ENCODE assay signal across 20 cellular contexts in the genomic region with DNA sequence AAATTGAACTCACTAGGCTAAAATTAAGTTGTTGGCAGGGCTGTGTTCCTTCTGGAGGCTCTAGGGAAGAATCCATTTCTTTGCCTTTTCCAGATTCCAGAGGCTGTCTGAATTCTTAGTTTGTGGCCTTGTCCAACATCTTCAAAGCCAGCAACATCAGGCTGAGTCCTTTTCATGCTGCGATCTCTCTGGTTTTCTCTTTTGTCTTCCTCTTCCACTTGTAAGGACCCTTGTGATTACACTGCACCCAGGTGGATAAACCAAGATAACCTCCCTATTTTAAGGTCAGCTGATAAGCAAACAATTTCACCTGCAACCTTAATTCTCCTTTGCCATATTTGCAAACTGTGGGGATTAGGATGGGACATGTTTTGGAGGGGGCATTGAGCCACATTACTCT. TPM values are rescaled to one million over a fixed set of nuclear protein-coding genes. Genes with fewer than 3 reads are reported as not detected.
DNase-seq lines count a peak whose midpoint lies in the region; ATAC-seq, FAIRE-seq and TF ChIP-seq lines count a peak whose summit lies in the region.
"Had no signal": no experiment of that assay in that cellular context is flagged by ENCODE, and none has a peak within 500 bp of the region (broad histone marks: within the 10 kb centered on the region; RNA-seq: fewer than 3 reads in every experiment).

No MANE protein-coding gene starts in this region.

- TF ChIP-seq EP300 in K562 (IDR thresholded peaks at IDR 0.05; ENCODE audit: low read length) = no peak

- peaks cover 17% of the 10 kb centered on the region for H3K4me1 ChIP-seq in Caco-2
- no peaks in the 10 kb centered on the region; a peak in 2 of 5 replicates for H3K4me1 ChIP-seq in K562 (replicated peaks in 1 of 2; ENCODE audit: control insufficient read depth in 2 of 2, insufficient read depth in 2 of 2, low read length in 2 of 2)
- H3K4me1 ChIP-seq: HAP-1 had no signal

- H3K9me3 ChIP-seq in Caco-2 = no peaks in the 10 kb centered on the region
- no peaks in the 10 kb centered on the region for H3K9me3 ChIP-seq in K562 (replicated peaks; ENCODE audit: control insufficient read depth, insufficient read depth, low read depth, low read length)
- H3K9me3 ChIP-seq: HAP-1 had no signal

- H3K9me1 ChIP-seq in K562 (ENCODE audit: control insufficient read depth, insufficient read depth, low read length) = no peaks in the 10 kb centered on the region

- CTCF ChIA-PET in Caco-2 (lab: Charles Lee) = interaction anchor here (0.7 to 1.4 kb wide), 2 partner anchors 33 to 100 kb away, joined by 3 to 5 read pairs; no protein-coding TSS in a partner anchor
- CTCF ChIA-PET in K562 (lab: Yijun Ruan, JAX; ENCODE audit: low intra/inter-chr PET ratio) = no interaction called here

- intact Hi-C loops in Caco-2 (cut with micrococcal nuclease; ENCODE audit: unreplicated experiment) (loop anchor here (1.0 kb wide), 3 partner anchors 11 to 35 kb away; a partner anchor contains a TSS), K562 (cut with micrococcal nuclease) (no loop called here)

- no peak overlapping the region for H3K4me3 Mint-ChIP-seq in Caco-2 (ENCODE audit: unreplicated experiment)
- H3K4me3 Mint-ChIP-seq: CD4-positive, alpha-beta memory T cell; HFFc6 had no signal

- no peak overlapping the region for H3K9ac ChIP-seq in K562 (ENCODE audit: insufficient read depth in 1 of 2, low read depth in 2 of 2, low read length in 2 of 2)

- H3K4me1 Mint-ChIP-seq in Caco-2 (ENCODE audit: low read depth, unreplicated experiment) = peaks cover 17% of the 10 kb centered on the region

- DNase-seq in NCI-H2029 (lab: John Stamatoyannopoulos, UW) = peak; percentile 9
- DNase-seq in NCI-H2029 treated with DMSO at 0.1 percent for 48 hours (lab: John Stamatoyannopoulos, UW) = no peak
- DNase-seq in Caco-2 = peak; percentile 56 to 62
- DNase-seq in NCI-H748 (lab: John Stamatoyannopoulos, UW; ENCODE audit: unreplicated experiment) = peak; percentile 33
- DNase-seq in K562 (ENCODE audit: extremely low read depth in 1 of 4, low spot score in 3 of 4) = no peak
- DNase-seq in amniotic stem cell (lab: John Stamatoyannopoulos, UW) = no peak
- DNase-seq: C1 segment of cervical spinal cord; CD4-positive, alpha-beta memory T cell; COR-L47; DMS153; DMS79 treated with DMSO at 0.1 percent for 48 hours; GF-D8; GOT3; HFFc6 had no signal

- TF ChIP-seq RAD21 in K562 (CRISPR knock-in tag; conservative IDR thresholded peaks at IDR 0.05 in 1 of 2, IDR thresholded peaks at IDR 0.05 in 1 of 2) = no peak

- H3K9me3 Mint-ChIP-seq in Caco-2 (ENCODE audit: unreplicated experiment) = no peaks in the 10 kb centered on the region
- H3K9me3 Mint-ChIP-seq: HFFc6 had no signal

- POLR2A ChIA-PET in Caco-2 (lab: Charles Lee) (interaction anchor here (0.7 kb wide), 1 partner anchor 24 kb away, joined by 4 read pairs; a partner anchor contains a TSS), K562 (lab: Yijun Ruan, JAX) (interaction anchor here (1.4 kb wide), 1 partner anchor 13 kb away, joined by 5 read pairs; no protein-coding TSS in a partner anchor)

- H3K4me3 ChIP-seq in Caco-2 (ENCODE audit: low read depth, low read length) (no peak overlapping the region), K562 (no peak overlapping the region)
- H3K4me3 ChIP-seq: HAP-1 had no signal

- H2AFZ ChIP-seq in K562 (ENCODE audit: low read depth, low read length) = no peak overlapping the region

- no peaks in the 10 kb centered on the region for H3K36me3 Mint-ChIP-seq in Caco-2 (ENCODE audit: insufficient read depth, unreplicated experiment)

- H3K27me3 Mint-ChIP-seq in Caco-2 (ENCODE audit: insufficient read depth, unreplicated experiment) = no peaks in the 10 kb centered on the region
- H3K27me3 Mint-ChIP-seq: CD4-positive, alpha-beta memory T cell had no signal

- H3K27me3 ChIP-seq in Caco-2 (replicated peaks; ENCODE audit: control insufficient read depth, insufficient read depth, low read length) (no peaks in the 10 kb centered on the region), K562 (ENCODE audit: control insufficient read depth in 2 of 2, insufficient read depth in 2 of 2, low read length in 2 of 2) (no peaks in the 10 kb centered on the region)

- H3K27ac ChIP-seq in K562 (ENCODE audit: extremely low read depth, low read depth, low read length) = no peak overlapping the region

- in situ Hi-C loops in K562 (cut with MboI) = no loop called here

- H4K20me1 ChIP-seq in K562 (replicated peaks; ENCODE audit: control insufficient read depth, insufficient read depth, low read length) = no peaks in the 10 kb centered on the region

- TF ChIP-seq POLR2A in K562 (conservative IDR thresholded peaks at IDR 0.05) = no peak

- H3K36me3 ChIP-seq in Caco-2 (ENCODE audit: control insufficient read depth, insufficient read depth, low read length) (no peaks in the 10 kb centered on the region), K562 (ENCODE audit: control insufficient read depth, insufficient read depth, low read length) (no peaks in the 10 kb centered on the region; the same call in 2 of the 3 replicates)
- H3K36me3 ChIP-seq: HAP-1 had no signal

- ATAC-seq in K562 = no peak
- ATAC-seq in GM19023 (IDR thresholded peaks at IDR 0.05; ENCODE audit: unreplicated experiment) = no peak
- no peak for ATAC-seq in HG03457 (IDR thresholded peaks at IDR 0.05; ENCODE audit: unreplicated experiment)

- 13% methylated on average over 1 of the region's 1 CpG for WGBS in K562 (ENCODE audit: insufficient coverage, low coverage, missing lambda C conversion rate)

- TF ChIP-seq CTCF in Caco-2 (IDR thresholded peaks at IDR 0.05; ENCODE audit: insufficient read depth in 1 of 2, low read depth in 1 of 2, low read length in 1 of 2, severe bottlenecking in 1 of 2, unreplicated experiment in 1 of 2) = no peak
- TF ChIP-seq CTCF in K562 (IDR thresholded peaks at IDR 0.05 in 2 of 3, conservative IDR thresholded peaks at IDR 0.05 in 1 of 3; ENCODE audit: insufficient read depth in 2 of 3, low read depth in 1 of 3, low read length in 3 of 3) = no peak

- no peaks in the 10 kb centered on the region for H3K79me2 ChIP-seq in K562 (ENCODE audit: control insufficient read depth, insufficient read depth, low read length)

- no peak for FAIRE-seq in K562 (lab: Jason Lieb, UNC)
- FAIRE-seq: GM12891, GM18507, H54 had no signal

- no TSS peak for BruUV-seq in Caco-2 (replicated peaks; lab: Mats Ljungman, UMichigan)
- no TSS peak for BruUV-seq in K562 (replicated peaks; lab: Mats Ljungman, UMichigan)

- H3K27ac Mint-ChIP-seq in Caco-2 (ENCODE audit: unreplicated experiment) = peak overlapping the region; percentile 7
- H3K27ac Mint-ChIP-seq: CD4-positive, alpha-beta memory T cell; HFFc6 had no signal

- H3K4me2 ChIP-seq in K562 (ENCODE audit: insufficient read depth, low read length) = no peak overlapping the region

RNA-seq across cellular contexts. Expression of a gene that starts 11.5 kb away (rescaled TPM):
- total RNA-seq in Caco-2 (2022) = 11.8 and 12.1 TPM in 2 replicates
- 5.7 and 21.4 TPM in 2 replicates for total RNA-seq in K562 (2011; cell fraction: chromatin; rRNA removed; ENCODE audit: low replicate concordance)
- 4.5 and 7.4 TPM in 2 replicates for total RNA-seq in K562 (2011; cell fraction: nucleolus; rRNA removed)
- total RNA-seq in K562 (2011; cell fraction: nucleoplasm; rRNA removed) = 11.3 and 17.3 TPM in 2 replicates
- total RNA-seq in K562 (2014; rRNA removed) = 5.7 TPM in 2 replicates
- total RNA-seq in K562 (2014; rRNA removed; fragmentation: Illumina TruSeq; extraction: Trizol) = 8.6 and 9.4 TPM in 2 replicates
- total RNA-seq in K562 (2015; rRNA removed; fragmentation: Illumina TruSeq; extraction: Trizol) = 8.1 and 8.5 TPM in 2 replicates
- 6.0 and 6.1 TPM in 2 replicates for total RNA-seq in K562 (2021)
- polyA plus RNA-seq in K562 (2011; rRNA removed) = 8.9 and 10.3 TPM in 2 replicates
- polyA plus RNA-seq in K562 (2011; cell fraction: cytosol; rRNA removed) = 2.4 and 5.3 TPM in 2 replicates
- polyA plus RNA-seq in K562 (2011; cell fraction: nucleus; rRNA removed) = 3.2 and 4.1 TPM in 2 replicates
- polyA plus RNA-seq in K562 (2012) = 5.2 and 5.7 TPM in 2 replicates
- 7.1 and 8.2 TPM in 2 replicates for polyA plus RNA-seq in K562 (2014; fragmentation: Illumina TruSeq; extraction: Trizol)
- 1 to 10 TPM; 3.4 to 3.9 TPM for polyA plus RNA-seq in K562 (2014; fragmentation: Nextera tagmentation; extraction: Ambion mirVana)
- 4.9 and 5.0 TPM in 2 replicates for polyA plus RNA-seq in K562 (2014; rRNA removed)
- polyA minus RNA-seq in K562 (2011; rRNA and poly(A)+ RNA removed) = 16.2 and 17.5 TPM in 2 replicates
- 5.3 and 7.8 TPM in 2 replicates for polyA minus RNA-seq in K562 (2011; cell fraction: cytosol; rRNA and poly(A)+ RNA removed)
- polyA minus RNA-seq in K562 (2011; cell fraction: nucleus; rRNA and poly(A)+ RNA removed) = 3.1 and 5.4 TPM in 2 replicates

RNA-seq across cellular contexts. Expression of a gene that starts 23.8 kb away (rescaled TPM):
- 45.9 and 47.7 TPM in 2 replicates for total RNA-seq in Caco-2 (2022)
- total RNA-seq in K562 (2011; cell fraction: chromatin; rRNA removed; ENCODE audit: low replicate concordance) = 24.6 and 59.2 TPM in 2 replicates
- 15.5 and 17.4 TPM in 2 replicates for total RNA-seq in K562 (2011; cell fraction: nucleolus; rRNA removed)
- total RNA-seq in K562 (2011; cell fraction: nucleoplasm; rRNA removed) = 27.4 and 33.8 TPM in 2 replicates
- total RNA-seq in K562 (2014; rRNA removed) = 7.3 and 8.1 TPM in 2 replicates
- total RNA-seq in K562 (2014; rRNA removed; fragmentation: Illumina TruSeq; extraction: Trizol) = 16.6 and 18.7 TPM in 2 replicates
- total RNA-seq in K562 (2015; rRNA removed; fragmentation: Illumina TruSeq; extraction: Trizol) = 11.8 and 12.3 TPM in 2 replicates
- total RNA-seq in K562 (2021) = 19.2 and 19.6 TPM in 2 replicates
- 9.9 and 17.2 TPM in 2 replicates for polyA plus RNA-seq in K562 (2011; rRNA removed)
- 2.0 and 6.6 TPM in 2 replicates for polyA plus RNA-seq in K562 (2011; cell fraction: cytosol; rRNA removed)
- polyA plus RNA-seq in K562 (2011; cell fraction: nucleus; rRNA removed) = 7.9 and 8.6 TPM in 2 replicates
- 6.5 and 12.9 TPM in 2 replicates for polyA plus RNA-seq in K562 (2012)
- 9.3 and 11.2 TPM in 2 replicates for polyA plus RNA-seq in K562 (2014; fragmentation: Illumina TruSeq; extraction: Trizol)
- 10 to 100 TPM; 16.3 to 19.1 TPM for polyA plus RNA-seq in K562 (2014; fragmentation: Nextera tagmentation; extraction: Ambion mirVana)
- 7.4 and 8.2 TPM in 2 replicates for polyA plus RNA-seq in K562 (2014; rRNA removed)
- polyA minus RNA-seq in K562 (2011; rRNA and poly(A)+ RNA removed) = 22.2 and 25.3 TPM in 2 replicates
- 7.9 and 8.8 TPM in 2 replicates for polyA minus RNA-seq in K562 (2011; cell fraction: cytosol; rRNA and poly(A)+ RNA removed)
- polyA minus RNA-seq in K562 (2011; cell fraction: nucleus; rRNA and poly(A)+ RNA removed) = 12.7 and 22.5 TPM in 2 replicates

RNA-seq across cellular contexts. Expression of a gene that starts 24.8 kb away (rescaled TPM):
- total RNA-seq in Caco-2 (2022) = 40.2 and 50.7 TPM in 2 replicates
- 82.8 and 92.7 TPM in 2 replicates for total RNA-seq in K562 (2011; cell fraction: chromatin; rRNA removed; ENCODE audit: low replicate concordance)
- total RNA-seq in K562 (2011; cell fraction: nucleolus; rRNA removed) = 45.1 and 54.2 TPM in 2 replicates
- 55.9 and 62.3 TPM in 2 replicates for total RNA-seq in K562 (2011; cell fraction: nucleoplasm; rRNA removed)
- 8.0 and 14.3 TPM in 2 replicates for total RNA-seq in K562 (2014; rRNA removed)
- total RNA-seq in K562 (2014; rRNA removed; fragmentation: Illumina TruSeq; extraction: Trizol) = 8.3 and 8.5 TPM in 2 replicates
- total RNA-seq in K562 (2015; rRNA removed; fragmentation: Illumina TruSeq; extraction: Trizol) = 10.6 and 11.7 TPM in 2 replicates
- 16.5 and 20.4 TPM in 2 replicates for total RNA-seq in K562 (2021)
- 12.5 and 13.3 TPM in 2 replicates for polyA plus RNA-seq in K562 (2011; rRNA removed)
- polyA plus RNA-seq in K562 (2011; cell fraction: cytosol; rRNA removed) = 6.8 and 7.9 TPM in 2 replicates
- 27.2 and 32.0 TPM in 2 replicates for polyA plus RNA-seq in K562 (2011; cell fraction: nucleus; rRNA removed)
- polyA plus RNA-seq in K562 (2012) = 13.5 and 17.6 TPM in 2 replicates
- 11.1 and 11.5 TPM in 2 replicates for polyA plus RNA-seq in K562 (2014; fragmentation: Illumina TruSeq; extraction: Trizol)
- 1 to 10 TPM; 1.1 to 1.4 TPM for polyA plus RNA-seq in K562 (2014; fragmentation: Nextera tagmentation; extraction: Ambion mirVana)
- polyA plus RNA-seq in K562 (2014; rRNA removed) = 7.2 and 11.6 TPM in 2 replicates
- 20.5 and 32.2 TPM in 2 replicates for polyA minus RNA-seq in K562 (2011; rRNA and poly(A)+ RNA removed)
- polyA minus RNA-seq in K562 (2011; cell fraction: cytosol; rRNA and poly(A)+ RNA removed) = 11.3 and 13.2 TPM in 2 replicates
- 30.6 and 44.5 TPM in 2 replicates for polyA minus RNA-seq in K562 (2011; cell fraction: nucleus; rRNA and poly(A)+ RNA removed)

Comparison
In these comparisons a context has a peak if more than half of its experiments do, and no peak if none do; other contexts are left out.
1. DNase-seq: peak in NCI-H2029 (single experiment), Caco-2 (2 of 2) and NCI-H748 (single experiment); none in NCI-H2029 treated with DMSO at 0.1 percent for 48 hours (single experiment), K562 (0 of 4) and amniotic stem cell (single experiment).